Comparison of ENCODE assay signal across 15 cellular contexts in genomic region chr1:43205671-43206070, GRCh38. TPM values are rescaled to one million over a fixed set of nuclear protein-coding genes. Genes with fewer than 3 reads are reported as not detected.
DNase-seq lines count a peak whose midpoint lies in the region; ATAC-seq, FAIRE-seq and TF ChIP-seq lines count a peak whose summit lies in the region.
"Had no signal": no experiment of that assay in that cellular context is flagged by ENCODE, and none has a peak within 500 bp of the region (broad histone marks: within the 10 kb centered on the region; RNA-seq: fewer than 3 reads in every experiment).

No MANE protein-coding gene starts in this region.

- peaks cover 22% of the 10 kb centered on the region for H3F3A ChIP-seq in PC-3 (ENCODE audit: low read length, unreplicated experiment)

- peaks cover 31% of the 10 kb centered on the region for H3K4me1 ChIP-seq in PC-3 (ENCODE audit: insufficient read depth, low read length)
- H3K4me1 ChIP-seq in endothelial cell of umbilical vein (ENCODE audit: control insufficient read depth, extremely low read depth, insufficient read depth, low read length), result peaks cover 27% of the 10 kb centered on the region
- H3K4me1 ChIP-seq in osteoblast (ENCODE audit: insufficient read depth, low read length), result peaks cover 29% of the 10 kb centered on the region

- H3K9ac ChIP-seq in PC-3 (ENCODE audit: low read length), result no peak overlapping the region; the same call in 1 of the 2 replicates
- peak overlapping the region; percentile 76 for H3K9ac ChIP-seq in endothelial cell of umbilical vein (replicated peaks; ENCODE audit: extremely low read depth, insufficient read depth, low read length)
- H3K9ac ChIP-seq: BLaER1 had no signal

- no TSS peak for BruUV-seq in PC-3 (replicated peaks; lab: Mats Ljungman, UMichigan)
- no TSS peak for BruUV-seq in endothelial cell of umbilical vein (replicated peaks; lab: Mats Ljungman, UMichigan)

- no peaks in the 10 kb centered on the region for H3K9me1 ChIP-seq in endothelial cell of umbilical vein (replicated peaks; ENCODE audit: control insufficient read depth, extremely low read depth, insufficient read depth, low read length)

- dilution Hi-C loops in endothelial cell of umbilical vein (cut with MboI; ENCODE audit: extremely low pct_ligation_motif_present, low sequenced_read_pairs), result no loop called here

- peak overlapping the region; percentile 95 for H3K27ac ChIP-seq in PC-3 (ENCODE audit: low read length)
- H3K27ac ChIP-seq in endothelial cell of umbilical vein (ENCODE audit: insufficient read depth, low read depth, low read length), result peak overlapping the region; percentile 97
- peak overlapping the region; percentile 88 for H3K27ac ChIP-seq in osteoblast (ENCODE audit: low read depth, low read length)
- H3K27ac ChIP-seq: BLaER1, HL-60, vagina had no signal

- POLR2A ChIA-PET in PC-3 (lab: Charles Lee; ENCODE audit: unreplicated experiment) (interaction anchor here (0.6 kb wide), 1 partner anchor 58 kb away, joined by 3 read pairs; a partner anchor contains a TSS), endothelial cell of umbilical vein (lab: Charles Lee) (interaction anchor here (1.0 to 3.2 kb wide), 3 partner anchors 29 to 153 kb away, joined by 4 to 23 read pairs (median 4); partner anchors contain the start of genes CDC20, CFAP57 and EBNA1BP2)

- TF ChIP-seq CTCF in AG10803 (conservative IDR thresholded peaks at IDR 0.05; ENCODE audit: low read length), result no peak
- TF ChIP-seq CTCF in PC-3 (conservative IDR thresholded peaks at IDR 0.05; ENCODE audit: low read depth, low read length), result no peak
- no peak for TF ChIP-seq CTCF in endothelial cell of umbilical vein (IDR thresholded peaks at IDR 0.05; ENCODE audit: extremely low read depth in 1 of 2, insufficient read depth in 1 of 2, low read depth in 1 of 2, low read length in 2 of 2)
- TF ChIP-seq CTCF in osteoblast (IDR thresholded peaks at IDR 0.05; ENCODE audit: extremely low read depth, low read depth, low read length), result no peak

- H3K27me3 Mint-ChIP-seq in T-helper 2 cell treated with Interferon-gamma antibody and Interleukin-4, amounts not matched to agents 5 μg/mL and 100 μg/mL, for 36 hours (ENCODE audit: low read depth), result no peaks in the 10 kb centered on the region

- peak; percentile 52 for FAIRE-seq in endothelial cell of umbilical vein (lab: Jason Lieb, UNC)

- H3K4me2 ChIP-seq in PC-3 (ENCODE audit: low read length), result peak overlapping the region; percentile 79
- H3K4me2 ChIP-seq in endothelial cell of umbilical vein (ENCODE audit: insufficient read depth, low read length), result peak overlapping the region; percentile 66
- peak overlapping the region; percentile 61 for H3K4me2 ChIP-seq in osteoblast (ENCODE audit: insufficient read depth, low read length)

- H3K36me3 ChIP-seq in PC-3 (ENCODE audit: low read depth, low read length) (no peaks in the 10 kb centered on the region), endothelial cell of umbilical vein (ENCODE audit: control insufficient read depth in 2 of 2, extremely low read depth in 1 of 2, insufficient read depth in 2 of 2, low read length in 2 of 2) (no peaks in the 10 kb centered on the region), osteoblast (ENCODE audit: insufficient read depth, low read length) (no peaks in the 10 kb centered on the region)
- H3K36me3 ChIP-seq: BLaER1, vagina had no signal

- H3K27me3 ChIP-seq in PC-3 (ENCODE audit: low read length) (no peaks in the 10 kb centered on the region), endothelial cell of umbilical vein (ENCODE audit: control insufficient read depth in 2 of 2, insufficient read depth in 2 of 2, low read length in 2 of 2) (no peaks in the 10 kb centered on the region), osteoblast (ENCODE audit: insufficient read depth, low read length) (no peaks in the 10 kb centered on the region)
- H3K27me3 ChIP-seq: BLaER1, vagina had no signal

- H3K9me2 ChIP-seq in PC-3 (replicated peaks; ENCODE audit: low read length), result no peaks in the 10 kb centered on the region

- DNase-seq in AG10803 (ENCODE audit: low read depth) (peak; percentile 51), PC-3 (peak; percentile 57), endothelial cell of umbilical vein (ENCODE audit: low read depth, low spot score) (peak; percentile 35), osteoblast (ENCODE audit: insufficient read length, low spot score, missing footprints) (no peak), DMS 273 (lab: John Stamatoyannopoulos, UW; ENCODE audit: unreplicated experiment) (no peak), NCI-H446 (lab: John Stamatoyannopoulos, UW) (no peak), SKM-1 (lab: John Stamatoyannopoulos, UW; ENCODE audit: unreplicated experiment) (no peak)
- DNase-seq in T-helper 2 cell treated with Interferon-gamma antibody and Interleukin-4, amounts not matched to agents 5 μg/mL and 100 μg/mL, for 36 hours (ENCODE audit: low spot score), result no peak
- DNase-seq: endodermal cell, GDM1, nephron progenitor cell, T-helper 9 cell had no signal

- no peak for ATAC-seq in PC-3

- CTCF ChIA-PET in PC-3 (lab: Charles Lee) (interaction anchor here (0.7 kb wide), 1 partner anchor 132 kb away, joined by 3 read pairs; no protein-coding TSS in a partner anchor), endothelial cell of umbilical vein (lab: Charles Lee) (interaction anchor here (2.2 to 4.7 kb wide), 4 partner anchors 21 to 292 kb away, joined by 8 to 42 read pairs (median 12); partner anchors contain the start of genes CFAP57 and EBNA1BP2)

- H3K4me3 Mint-ChIP-seq in T-helper 2 cell treated with Interferon-gamma antibody and Interleukin-4, amounts not matched to agents 5 μg/mL and 100 μg/mL, for 36 hours, result no peak overlapping the region
- H3K4me3 Mint-ChIP-seq: endodermal cell, nephron progenitor cell had no signal

- H3K4me3 ChIP-seq in AG10803 (ENCODE audit: low read length) (no peak overlapping the region), PC-3 (ENCODE audit: low read length) (no peak overlapping the region), endothelial cell of umbilical vein (replicated peaks in 1 of 3; ENCODE audit: insufficient read depth in 1 of 3, low read depth in 1 of 3, low read length in 3 of 3) (no peak overlapping the region), osteoblast (ENCODE audit: insufficient read depth, low read length) (no peak overlapping the region)
- H3K4me3 ChIP-seq: BLaER1, vagina had no signal

- H3K27ac Mint-ChIP-seq in T-helper 2 cell treated with Interferon-gamma antibody and Interleukin-4, amounts not matched to agents 5 μg/mL and 100 μg/mL, for 36 hours, result no peak overlapping the region
- H3K27ac Mint-ChIP-seq: nephron progenitor cell had no signal

- H2AFZ ChIP-seq in PC-3 (ENCODE audit: low read length), result no peak overlapping the region
- H2AFZ ChIP-seq in endothelial cell of umbilical vein (ENCODE audit: low read depth, low read length), result peak overlapping the region; percentile 29
- H2AFZ ChIP-seq in osteoblast (ENCODE audit: low read length), result peak overlapping the region; percentile 67

- H3K9me3 ChIP-seq in PC-3 (ENCODE audit: low read length) (no peaks in the 10 kb centered on the region), endothelial cell of umbilical vein (replicated peaks; ENCODE audit: control insufficient read depth, insufficient read depth, low read length) (no peaks in the 10 kb centered on the region), osteoblast (ENCODE audit: low read depth, low read length) (no peaks in the 10 kb centered on the region)
- H3K9me3 ChIP-seq: vagina had no signal

- peaks cover 2% of the 10 kb centered on the region for H3K4me1 Mint-ChIP-seq in T-helper 2 cell treated with Interferon-gamma antibody and Interleukin-4, amounts not matched to agents 5 μg/mL and 100 μg/mL, for 36 hours (ENCODE audit: low read depth)

- peaks cover 7% of the 10 kb centered on the region for H3K9me3 Mint-ChIP-seq in T-helper 2 cell treated with Interferon-gamma antibody and Interleukin-4, amounts not matched to agents 5 μg/mL and 100 μg/mL, for 36 hours

- no peaks in the 10 kb centered on the region for H4K20me1 ChIP-seq in PC-3 (ENCODE audit: low read length)
- no peaks in the 10 kb centered on the region for H4K20me1 ChIP-seq in endothelial cell of umbilical vein (replicated peaks; ENCODE audit: control insufficient read depth, extremely low read depth, insufficient read depth, low read length)
- no peaks in the 10 kb centered on the region for H4K20me1 ChIP-seq in osteoblast (ENCODE audit: insufficient read depth, low read length)
- H4K20me1 ChIP-seq: BLaER1 had no signal

- intact Hi-C loops in PC-3 (cut with micrococcal nuclease) (loop anchor here (1.0 kb wide), 1 partner anchor 33 kb away; the partner anchor contains the start of genes CFAP57 and EBNA1BP2), endothelial cell of umbilical vein (cut with micrococcal nuclease) (loop anchor here (1.0 kb wide), 1 partner anchor 264 kb away; no protein-coding TSS in a partner anchor)

- no peaks in the 10 kb centered on the region for H3K36me3 Mint-ChIP-seq in T-helper 2 cell treated with Interferon-gamma antibody and Interleukin-4, amounts not matched to agents 5 μg/mL and 100 μg/mL, for 36 hours (ENCODE audit: low read depth)

- no peaks in the 10 kb centered on the region for H3K79me2 ChIP-seq in PC-3 (ENCODE audit: low read length)
- H3K79me2 ChIP-seq in endothelial cell of umbilical vein (ENCODE audit: control insufficient read depth, insufficient read depth, low read length), result no peaks in the 10 kb centered on the region
- H3K79me2 ChIP-seq in osteoblast (ENCODE audit: insufficient read depth, low read length), result no peaks in the 10 kb centered on the region

- TF ChIP-seq POLR2A in endothelial cell of umbilical vein (IDR thresholded peaks at IDR 0.05; ENCODE audit: low read depth, low read length), result no peak

RNA-seq across cellular contexts. Expression of gene CFAP57, which starts 33.5 kb away (rescaled TPM):
- total RNA-seq in PC-3 (2014; rRNA removed), result 1.2 and 2.6 TPM in 2 replicates
- 0.28 and 0.88 TPM in 2 replicates for total RNA-seq in endothelial cell of umbilical vein
- polyA plus RNA-seq in endothelial cell of umbilical vein, result 0.83 and 0.91 TPM in 2 replicates
- 0.62 and 1.0 TPM in 2 replicates for polyA plus RNA-seq in endothelial cell of umbilical vein (2011; cell fraction: cytosol; rRNA removed)
- polyA plus RNA-seq in endothelial cell of umbilical vein (2011; cell fraction: nucleus; rRNA removed), result 5.5 and 6.1 TPM in 2 replicates
- polyA plus RNA-seq in endothelial cell of umbilical vein (2012), result 0.54 and 0.68 TPM in 2 replicates
- 0.62 and 0.68 TPM in 2 replicates for polyA minus RNA-seq in endothelial cell of umbilical vein
- 0.41 TPM for polyA minus RNA-seq in endothelial cell of umbilical vein (2011; cell fraction: cytosol; rRNA and poly(A)+ RNA removed)
- 0.72 and 0.87 TPM in 2 replicates for polyA minus RNA-seq in endothelial cell of umbilical vein (2011; cell fraction: nucleus; rRNA and poly(A)+ RNA removed)
- under 0.01 TPM in 1 of 2 replicates, not detected in the other for total RNA-seq in osteoblast
- total RNA-seq: vagina had no signal

RNA-seq across cellular contexts. Expression of gene EBNA1BP2, which starts 33.6 kb away (rescaled TPM):
- total RNA-seq in PC-3 (2014; rRNA removed) (274 and 338 TPM in 2 replicates), endothelial cell of umbilical vein (104 and 105 TPM in 2 replicates), osteoblast (46.3 and 50.7 TPM in 2 replicates)
- polyA plus RNA-seq in endothelial cell of umbilical vein, result 32.1 and 47.8 TPM in 2 replicates
- polyA plus RNA-seq in endothelial cell of umbilical vein (2011; cell fraction: cytosol; rRNA removed), result 82.4 and 90.7 TPM in 2 replicates
- polyA plus RNA-seq in endothelial cell of umbilical vein (2011; cell fraction: nucleus; rRNA removed), result 71.7 and 74.9 TPM in 2 replicates
- 95.8 and 145 TPM in 2 replicates for polyA plus RNA-seq in endothelial cell of umbilical vein (2012)
- 37.6 and 43.6 TPM in 2 replicates for polyA minus RNA-seq in endothelial cell of umbilical vein
- polyA minus RNA-seq in endothelial cell of umbilical vein (2011; cell fraction: cytosol; rRNA and poly(A)+ RNA removed), result 43.0 TPM
- polyA minus RNA-seq in endothelial cell of umbilical vein (2011; cell fraction: nucleus; rRNA and poly(A)+ RNA removed), result 28.8 and 32.4 TPM in 2 replicates

Comparison
In these comparisons a context has a peak if more than half of its experiments do, and no peak if none do; other contexts are left out.
1. DNase-seq: peak in AG10803 (single experiment), PC-3 (single experiment) and endothelial cell of umbilical vein (single experiment); none in osteoblast (single experiment), DMS 273 (single experiment), T-helper 2 cell treated with Interferon-gamma antibody and Interleukin-4, amounts not matched to agents 5 μg/mL and 100 μg/mL, for 36 hours (single experiment), NCI-H446 (0 of 2) and SKM-1 (single experiment).
2. Peak in every context shown above with its lines, with median percentiles within 50 percentile points of each other: H3K27ac ChIP-seq and H3K4me2 ChIP-seq.